8 cellular contexts compared by ENCODE assay signal in genomic region chr12:51218607-51219161, GRCh38. TPM values are rescaled to one million over a fixed set of nuclear protein-coding genes. Genes with fewer than 3 reads are reported as not detected.
DNase-seq lines count a peak whose midpoint lies in the region; ATAC-seq and TF ChIP-seq lines count a peak whose summit lies in the region.

No MANE protein-coding gene starts in this region.

- intact Hi-C loops in activated CD4-positive, alpha-beta memory T cell treated with anti-CD3 and anti-CD28 coated beads for 36 hours (cut with micrococcal nuclease), result loop anchor here (1.0 kb wide), 3 partner anchors 20 to 171 kb away; partner anchors contain the start of gene DAZAP2
- intact Hi-C loops in Right ventricle myocardium superior (cut with DNase I), result no loop called here
- intact Hi-C loops in psoas muscle (cut with DNase I), result loop anchor here (1.0 to 5.0 kb wide), 4 partner anchors 20 to 46 kb away; partner anchors contain the start of genes DAZAP2 (in 2 of the 2) and TFCP2 (in 2 of the 2)

- H3K27ac ChIP-seq in psoas muscle, result peak overlapping the region; percentile 92

- H3K9me3 Mint-ChIP-seq in activated naive CD4-positive, alpha-beta T cell treated with anti-CD3 and anti-CD28 coated beads, Interleukin-2, amount 50 U/mL, for 24 hours, result no peaks in the 10 kb centered on the region
- H3K9me3 Mint-ChIP-seq in activated CD4-positive, alpha-beta memory T cell treated with anti-CD3 and anti-CD28 coated beads for 36 hours, result no peaks in the 10 kb centered on the region

- POLR2A ChIA-PET in activated CD4-positive, alpha-beta memory T cell treated with anti-CD3 and anti-CD28 coated beads for 36 hours (lab: Charles Lee), result interaction anchor here (0.6 to 2.1 kb wide), 16 partner anchors 10 to 455 kb away, joined by 3 to 17 read pairs (median 4); partner anchors contain the start of genes BIN2, CSRNP2, DAZAP2 and SMAGP
- POLR2A ChIA-PET in GM10248 (lab: Yijun Ruan, JAX), result interaction anchor here (0.6 to 1.4 kb wide), 5 partner anchors 20 to 46 kb away, joined by 3 to 10 read pairs (median 4); partner anchors contain the start of genes DAZAP2 and TFCP2

- H3K27me3 ChIP-seq in psoas muscle (ENCODE audit: insufficient read depth in 3 of 3, low read length in 2 of 3), result no peaks in the 10 kb centered on the region

- peak overlapping the region; percentile 75 for H3K4me3 ChIP-seq in psoas muscle

- CTCF ChIA-PET in activated CD4-positive, alpha-beta memory T cell treated with anti-CD3 and anti-CD28 coated beads for 36 hours (lab: Charles Lee), result interaction anchor here (0.6 to 2.8 kb wide), 12 partner anchors 8 to 454 kb away, joined by 3 to 17 read pairs (median 5); partner anchors contain the start of genes CSRNP2, DAZAP2 and SMAGP
- CTCF ChIA-PET in GM10248 (lab: Yijun Ruan, JAX), result interaction anchor here (0.8 to 3.1 kb wide), 17 partner anchors 9 to 193 kb away, joined by 3 to 20 read pairs (median 4); partner anchors contain the start of gene SLC11A2

- peaks cover 16% of the 10 kb centered on the region for H3K4me1 ChIP-seq in psoas muscle

- WGBS in psoas muscle, 3 donors, result 32 to 37% (median 36%) methylated on average over 10 of the region's 10 CpGs

- H3K36me3 ChIP-seq in psoas muscle (ENCODE audit: insufficient read depth in 1 of 2, low read depth in 1 of 2), result peaks cover 0 to 6% of the 10 kb centered on the region in 2 donors

- peaks cover 29% of the 10 kb centered on the region for H3K4me1 Mint-ChIP-seq in activated naive CD4-positive, alpha-beta T cell treated with anti-CD3 and anti-CD28 coated beads, Interleukin-2, amount 50 U/mL, for 24 hours
- H3K4me1 Mint-ChIP-seq in activated CD4-positive, alpha-beta memory T cell treated with anti-CD3 and anti-CD28 coated beads for 36 hours (ENCODE audit: low read depth), result peaks cover 18% of the 10 kb centered on the region

- no peak for TF ChIP-seq CTCF in psoas muscle (IDR thresholded peaks at IDR 0.05)
- TF ChIP-seq CTCF in GM10248 (IDR thresholded peaks at IDR 0.05; ENCODE audit: control extremely low read depth, extremely low read depth, low read depth, missing control alignments), result no peak

- no peaks in the 10 kb centered on the region for H3K9me3 ChIP-seq in psoas muscle

- H3K27me3 Mint-ChIP-seq in activated naive CD4-positive, alpha-beta T cell treated with anti-CD3 and anti-CD28 coated beads, Interleukin-2, amount 50 U/mL, for 24 hours, result no peaks in the 10 kb centered on the region
- no peaks in the 10 kb centered on the region for H3K27me3 Mint-ChIP-seq in activated CD4-positive, alpha-beta memory T cell treated with anti-CD3 and anti-CD28 coated beads for 36 hours

- H3K36me3 Mint-ChIP-seq in activated naive CD4-positive, alpha-beta T cell treated with anti-CD3 and anti-CD28 coated beads, Interleukin-2, amount 50 U/mL, for 24 hours, result peaks cover 3% of the 10 kb centered on the region
- no peaks in the 10 kb centered on the region for H3K36me3 Mint-ChIP-seq in activated CD4-positive, alpha-beta memory T cell treated with anti-CD3 and anti-CD28 coated beads for 36 hours

- ATAC-seq in Right ventricle myocardium superior (ENCODE audit: poor library complexity) (peak; percentile 4), psoas muscle (peak; percentile 28 to 49 (median 40))

- H3K4me3 Mint-ChIP-seq in activated naive CD4-positive, alpha-beta T cell treated with anti-CD3 and anti-CD28 coated beads, Interleukin-2, amount 50 U/mL, for 24 hours, result peak overlapping the region; percentile 88
- peak overlapping the region; percentile 79 for H3K4me3 Mint-ChIP-seq in activated CD4-positive, alpha-beta memory T cell treated with anti-CD3 and anti-CD28 coated beads for 36 hours

- peak overlapping the region; percentile 97 for H3K27ac Mint-ChIP-seq in activated naive CD4-positive, alpha-beta T cell treated with anti-CD3 and anti-CD28 coated beads, Interleukin-2, amount 50 U/mL, for 24 hours
- peak overlapping the region; percentile 88 for H3K27ac Mint-ChIP-seq in activated CD4-positive, alpha-beta memory T cell treated with anti-CD3 and anti-CD28 coated beads for 36 hours

- DNase-seq in activated naive CD4-positive, alpha-beta T cell treated with anti-CD3 and anti-CD28 coated beads, Interleukin-2, amount 50 U/mL, for 16 hours, result no peak
- DNase-seq in activated CD4-positive, alpha-beta memory T cell treated with anti-CD3 and anti-CD28 coated beads for 36 hours, result no peak
- DNase-seq in Right ventricle myocardium superior (no peak), psoas muscle (no peak), GM10248 (ENCODE audit: extremely low spot score) (no peak), NCI-H748 treated with DMSO at 0.1 percent for 48 hours (lab: John Stamatoyannopoulos, UW) (no peak)
- no peak for DNase-seq in activated CD4-positive, CD25-positive, alpha-beta regulatory T cell (lab: John Stamatoyannopoulos, UW)

RNA-seq across cellular contexts. Expression of gene POU6F1, which starts 0.8 kb away (rescaled TPM):
- total RNA-seq in activated CD4-positive, alpha-beta memory T cell treated with anti-CD3 and anti-CD28 coated beads for 36 hours, result 10 to 100 TPM; 12.1 to 12.4 TPM
- total RNA-seq in Right ventricle myocardium superior (10.0 TPM), psoas muscle (10 to 100 TPM in 3 of 4 donors, 1 to 10 TPM in 1; 7.3 to 20.9 (median 14.5) TPM)
- 10 to 100 TPM in 1 of 3 donors, 1 to 10 TPM in 2; 2.3 to 10.3 (median 8.7) TPM for polyA plus RNA-seq in psoas muscle

RNA-seq across cellular contexts. Expression of gene DAZAP2, which starts 19.9 kb away (rescaled TPM):
- 100 to 1,000 TPM; 106 to 119 TPM for total RNA-seq in activated CD4-positive, alpha-beta memory T cell treated with anti-CD3 and anti-CD28 coated beads for 36 hours
- total RNA-seq in Right ventricle myocardium superior (124 TPM), psoas muscle (100 to 1,000 TPM in 2 of 4 donors, 10 to 100 TPM in 2; 62.4 to 157 (median 105) TPM)
- polyA plus RNA-seq in psoas muscle, result 100 to 1,000 TPM; 149 to 217 (median 199) TPM

RNA-seq across cellular contexts. Expression of gene TFCP2, which starts 45.7 kb away (rescaled TPM):
- 10 to 100 TPM; 32.0 to 34.1 TPM for total RNA-seq in activated CD4-positive, alpha-beta memory T cell treated with anti-CD3 and anti-CD28 coated beads for 36 hours
- total RNA-seq in Right ventricle myocardium superior (23.3 TPM), psoas muscle (10 to 100 TPM; 15.7 to 24.6 (median 21.2) TPM)
- polyA plus RNA-seq in psoas muscle, result 10 to 100 TPM in 2 of 3 donors, 1 to 10 TPM in 1; 7.8 to 16.4 (median 15.1) TPM

RNA-seq across cellular contexts. Expression of gene SMAGP, which starts 51.5 kb away (rescaled TPM):
- total RNA-seq in activated CD4-positive, alpha-beta memory T cell treated with anti-CD3 and anti-CD28 coated beads for 36 hours, result under 1 TPM; 0.55 to 0.73 TPM
- total RNA-seq in Right ventricle myocardium superior (2.8 TPM), psoas muscle (1 to 10 TPM; 1.8 to 2.9 (median 2.2) TPM)
- 1 to 10 TPM; 2.1 to 5.2 (median 2.4) TPM for polyA plus RNA-seq in psoas muscle
